In genomic region chr1:204713541-204713940, GRCh38 we compare ENCODE assay signal across 18 cellular contexts. TPM values are rescaled to one million over a fixed set of nuclear protein-coding genes. Genes with fewer than 3 reads are reported as not detected.
DNase-seq lines count a peak whose midpoint lies in the region; ATAC-seq and TF ChIP-seq lines count a peak whose summit lies in the region.
"Had no signal": no experiment of that assay in that cellular context is flagged by ENCODE, and none has a peak within 500 bp of the region (broad histone marks: within the 10 kb centered on the region; RNA-seq: fewer than 3 reads in every experiment).

No MANE protein-coding gene starts in this region.

- peaks cover 60% of the 10 kb centered on the region for H3K4me1 Mint-ChIP-seq in endothelial cell (ENCODE audit: unreplicated experiment)
- H3K4me1 Mint-ChIP-seq in stimulated activated memory B cell treated with anti-CD40 and anti-IgM and Interleukin-4, amounts not matched to agents 10 μg/mL and 1 μg/mL and 100 μg/mL, for 72 hours = peaks cover 42% of the 10 kb centered on the region

- H3K36me3 Mint-ChIP-seq in endothelial cell (ENCODE audit: low read depth, unreplicated experiment) = peaks cover 7% of the 10 kb centered on the region
- H3K36me3 Mint-ChIP-seq in stimulated activated memory B cell treated with anti-CD40 and anti-IgM and Interleukin-4, amounts not matched to agents 10 μg/mL and 1 μg/mL and 100 μg/mL, for 72 hours = no peaks in the 10 kb centered on the region
- H3K36me3 Mint-ChIP-seq: CD4-positive, alpha-beta memory T cell had no signal

- ATAC-seq in stimulated activated memory B cell treated with anti-CD40 and anti-IgM and Interleukin-4, amounts not matched to agents 10 μg/mL and 1 μg/mL and 100 μg/mL, for 72 hours = no peak
- ATAC-seq: A549, HepG2 had no signal

- peak overlapping the region; percentile 91 for H3K27ac Mint-ChIP-seq in endothelial cell (ENCODE audit: unreplicated experiment)
- peak overlapping the region; percentile 34 for H3K27ac Mint-ChIP-seq in stimulated activated memory B cell treated with anti-CD40 and anti-IgM and Interleukin-4, amounts not matched to agents 10 μg/mL and 1 μg/mL and 100 μg/mL, for 72 hours
- H3K27ac Mint-ChIP-seq: CD4-positive, alpha-beta memory T cell had no signal

- H3K9me3 Mint-ChIP-seq in endothelial cell (ENCODE audit: unreplicated experiment) = no peaks in the 10 kb centered on the region
- no peaks in the 10 kb centered on the region for H3K9me3 Mint-ChIP-seq in stimulated activated memory B cell treated with anti-CD40 and anti-IgM and Interleukin-4, amounts not matched to agents 10 μg/mL and 1 μg/mL and 100 μg/mL, for 72 hours
- H3K9me3 Mint-ChIP-seq: CD4-positive, alpha-beta memory T cell had no signal

- TF ChIP-seq CTCF in endothelial cell (IDR thresholded peaks at IDR 0.05; ENCODE audit: unreplicated experiment) = no peak

- H3K27me3 Mint-ChIP-seq in endothelial cell (ENCODE audit: unreplicated experiment) = peaks cover 10% of the 10 kb centered on the region
- peaks cover 46% of the 10 kb centered on the region for H3K27me3 Mint-ChIP-seq in stimulated activated memory B cell treated with anti-CD40 and anti-IgM and Interleukin-4, amounts not matched to agents 10 μg/mL and 1 μg/mL and 100 μg/mL, for 72 hours

- H3K4me3 Mint-ChIP-seq in endothelial cell (ENCODE audit: unreplicated experiment) = no peak overlapping the region
- H3K4me3 Mint-ChIP-seq in stimulated activated memory B cell treated with anti-CD40 and anti-IgM and Interleukin-4, amounts not matched to agents 10 μg/mL and 1 μg/mL and 100 μg/mL, for 72 hours = no peak overlapping the region
- H3K4me3 Mint-ChIP-seq: CD4-positive, alpha-beta memory T cell had no signal

- DNase-seq in NCI-H82 (lab: John Stamatoyannopoulos, UW) (peak; percentile 59), NCI-H82 treated with DMSO at 0.1 percent for 48 hours (lab: John Stamatoyannopoulos, UW; ENCODE audit: unreplicated experiment) (no peak), NCI-H2227 treated with DMSO at 0.1 percent for 48 hours (lab: John Stamatoyannopoulos, UW) (peak; percentile 10), endothelial cell (ENCODE audit: low spot score) (no peak), HT-29 (ENCODE audit: low spot score) (no peak), germinal center (ENCODE audit: low spot score) (no peak), NCI-H345 treated with DMSO at 0.1 percent for 48 hours (lab: John Stamatoyannopoulos, UW; ENCODE audit: unreplicated experiment) (no peak)
- DNase-seq: CD4-positive, alpha-beta memory T cell; DND-41; GF-D8; Kasumi-1; NCI-H2029; NCI-H345; NCI-H774 had no signal

RNA-seq across cellular contexts. Expression of gene LRRN2, which starts 28.0 kb away (rescaled TPM):
- 71.1 TPM for total RNA-seq in endothelial cell (ENCODE audit: unreplicated experiment)
- 0.05 TPM in 1 of 2 replicates, not detected in the other for total RNA-seq in HT-29 (2014; rRNA removed; shearing (Covaris generic))
- total RNA-seq: CD4-positive, alpha-beta memory T cell; HepG2; SK-MEL-5 had no signal

Comparison
In these comparisons a context has a peak if more than half of its experiments do, and no peak if none do; other contexts are left out.
1. DNase-seq: peak in NCI-H82 (single experiment) and NCI-H2227 treated with DMSO at 0.1 percent for 48 hours (single experiment); none in NCI-H82 treated with DMSO at 0.1 percent for 48 hours (single experiment), endothelial cell (single experiment), HT-29 (single experiment), germinal center (single experiment) and NCI-H345 treated with DMSO at 0.1 percent for 48 hours (single experiment).
2. RNA of gene LRRN2, which starts 28.0 kb away (total RNA-seq): 71.1 TPM in endothelial cell (single experiment); 0.05 TPM in HT-29; every median in the first group is over 10 times any median in the second.